ENCODE assay signal across 6 cellular contexts in the genomic region with DNA sequence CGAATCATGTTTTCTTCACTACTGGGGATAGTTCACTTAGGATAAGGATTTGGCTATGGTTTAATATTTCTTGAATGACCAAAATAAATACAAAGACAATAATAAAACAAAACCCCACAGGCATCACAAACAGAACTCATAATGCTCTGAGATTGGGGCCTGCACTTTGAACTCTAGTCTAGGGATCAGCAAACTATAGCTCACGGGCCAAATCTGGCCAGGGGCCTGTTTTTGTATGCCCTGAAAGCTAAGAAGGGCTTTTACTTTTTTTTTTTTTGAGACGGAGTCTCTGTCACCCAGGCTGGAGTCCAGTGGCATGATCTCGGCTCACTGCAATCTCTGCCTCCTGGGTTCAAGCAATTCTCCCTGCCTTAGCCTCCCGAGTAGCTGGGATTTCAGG. TPM values are rescaled to one million over a fixed set of nuclear protein-coding genes. Genes with fewer than 3 reads are reported as not detected.
"Had no signal": no experiment of that assay in that cellular context is flagged by ENCODE, and none has a peak within 500 bp of the region (broad histone marks: within the 10 kb centered on the region; RNA-seq: fewer than 3 reads in every experiment).

No MANE protein-coding gene starts in this region.

RNA-seq across cellular contexts. Expression of gene SPDYE18, which starts 14.7 kb away (rescaled TPM):
- total RNA-seq: GM23248, H7, HT1080 had no signal
- polyA plus RNA-seq: GM23248, IgD-negative memory B cell had no signal

RNA-seq across cellular contexts. Expression of gene SPDYE17, which starts 44.9 kb away (rescaled TPM):
- total RNA-seq: GM23248, H4, H7, HFFc6, HT1080 had no signal
- polyA plus RNA-seq: GM23248, IgD-negative memory B cell had no signal
